In genomic region chr11:2833938-2834892, GRCh38 we compare ENCODE assay signal across 18 cellular contexts. TPM values are rescaled to one million over a fixed set of nuclear protein-coding genes. Genes with fewer than 3 reads are reported as not detected.
DNase-seq lines count a peak whose midpoint lies in the region; FAIRE-seq and TF ChIP-seq lines count a peak whose summit lies in the region.
"Had no signal": no experiment of that assay in that cellular context is flagged by ENCODE, and none has a peak within 500 bp of the region (broad histone marks: within the 10 kb centered on the region; RNA-seq: fewer than 3 reads in every experiment).

No MANE protein-coding gene starts in this region.

- no peak for TF ChIP-seq CTCF in astrocyte (IDR thresholded peaks at IDR 0.05; ENCODE audit: insufficient read depth, low read depth, low read length)
- no peak for TF ChIP-seq CTCF in nephron (IDR thresholded peaks at IDR 0.05; ENCODE audit: unreplicated experiment in 3 of 3)
- TF ChIP-seq CTCF in type B pancreatic cell (conservative IDR thresholded peaks at IDR 0.05) = no peak
- TF ChIP-seq CTCF in MCF 10A (IDR thresholded peaks at IDR 0.05; ENCODE audit: unreplicated experiment) = no peak

- H3K9me3 Mint-ChIP-seq in astrocyte (ENCODE audit: unreplicated experiment) (peaks cover 6% of the 10 kb centered on the region), nephron (peaks cover 5% of the 10 kb centered on the region), type B pancreatic cell (peaks cover 5% of the 10 kb centered on the region), MCF 10A (ENCODE audit: unreplicated experiment) (peaks cover 7% of the 10 kb centered on the region)

- peak; percentile 46 for FAIRE-seq in HTR-8/SVneo (lab: Jason Lieb, UNC)
- FAIRE-seq in astrocyte (lab: Jason Lieb, UNC) = no peak

- no peak overlapping the region for H2AFZ ChIP-seq in astrocyte (ENCODE audit: low read depth, low read length)

- H3K79me2 ChIP-seq in astrocyte (ENCODE audit: insufficient read depth, low read length) = no peaks in the 10 kb centered on the region

- no peaks in the 10 kb centered on the region for H3K4me1 ChIP-seq in astrocyte (ENCODE audit: insufficient read depth, low read length)
- H3K4me1 ChIP-seq: SJCRH30 had no signal

- H3K4me3 ChIP-seq in astrocyte (ENCODE audit: insufficient read depth, low read depth, low read length) = no peak overlapping the region
- H3K4me3 ChIP-seq: SJCRH30 had no signal

- POLR2A ChIA-PET in MCF 10A (lab: Yijun Ruan, JAX) = no interaction called here

- no peak overlapping the region for H3K9ac ChIP-seq in astrocyte (ENCODE audit: low read length)
- H3K9ac ChIP-seq: KMS-11 had no signal

- H3K4me1 Mint-ChIP-seq in astrocyte (ENCODE audit: low read depth, unreplicated experiment) = peaks cover 19% of the 10 kb centered on the region
- H3K4me1 Mint-ChIP-seq in nephron = peaks cover 37% of the 10 kb centered on the region
- H3K4me1 Mint-ChIP-seq in type B pancreatic cell (ENCODE audit: unreplicated experiment) = peaks cover 25% of the 10 kb centered on the region
- H3K4me1 Mint-ChIP-seq in MCF 10A (ENCODE audit: insufficient read depth, unreplicated experiment) = peaks cover 17% of the 10 kb centered on the region

- H3K4me2 ChIP-seq in astrocyte (ENCODE audit: low read length) = no peak overlapping the region
- H3K4me2 ChIP-seq: KMS-11 had no signal

- no peaks in the 10 kb centered on the region for H3K27me3 ChIP-seq in astrocyte (ENCODE audit: insufficient read depth, low read length)

- H4K20me1 ChIP-seq in astrocyte (ENCODE audit: insufficient read depth, low read length) = no peaks in the 10 kb centered on the region

- DNase-seq in HTR-8/SVneo (ENCODE audit: insufficient read length, low spot score) (no peak), astrocyte (ENCODE audit: low read depth) (no peak), type B pancreatic cell (ENCODE audit: extremely low spot score, unreplicated experiment) (no peak), MCF 10A (ENCODE audit: unreplicated experiment) (no peak), KBM-7 (no peak), HuH-7 (ENCODE audit: low spot score) (no peak)
- DNase-seq: Caco-2, DMS 273 treated with DMSO at 0.1 percent for 48 hours, DMS79 treated with DMSO at 0.1 percent for 48 hours, NCI-H1105, NCI-H2029, NCI-H2227 treated with DMSO at 0.1 percent for 48 hours, NCI-H510A, NCI-H748 treated with DMSO at 0.1 percent for 48 hours, SJCRH30 had no signal

- intact Hi-C loops in MCF 10A (cut with micrococcal nuclease) = no loop called here

- peaks cover 6% of the 10 kb centered on the region for H3K9me3 ChIP-seq in astrocyte (ENCODE audit: insufficient read depth, low read depth, low read length)

- H3K27me3 Mint-ChIP-seq in astrocyte (ENCODE audit: low read depth, unreplicated experiment) (peaks cover 16% of the 10 kb centered on the region), nephron (ENCODE audit: low read depth) (no peaks in the 10 kb centered on the region), type B pancreatic cell (peaks cover 3% of the 10 kb centered on the region), MCF 10A (ENCODE audit: insufficient read depth, unreplicated experiment) (no peaks in the 10 kb centered on the region)
- H3K27me3 Mint-ChIP-seq: CD4-positive, alpha-beta memory T cell had no signal

- no TSS peak for BruUV-seq in MCF 10A (replicated peaks; lab: Mats Ljungman, UMichigan)

- H3K27ac Mint-ChIP-seq in astrocyte (ENCODE audit: unreplicated experiment) = peak overlapping the region; percentile 4
- H3K27ac Mint-ChIP-seq in nephron = peak overlapping the region in 2 of 3 experiments; percentile 27 to 45
- H3K27ac Mint-ChIP-seq in type B pancreatic cell = peak overlapping the region; percentile 41
- no peak overlapping the region for H3K27ac Mint-ChIP-seq in MCF 10A (ENCODE audit: low read depth, unreplicated experiment)
- H3K27ac Mint-ChIP-seq: CD4-positive, alpha-beta memory T cell had no signal

- no peak overlapping the region for H3K4me3 Mint-ChIP-seq in astrocyte (ENCODE audit: unreplicated experiment)
- no peak overlapping the region for H3K4me3 Mint-ChIP-seq in nephron
- no peak overlapping the region for H3K4me3 Mint-ChIP-seq in type B pancreatic cell
- no peak overlapping the region for H3K4me3 Mint-ChIP-seq in MCF 10A (ENCODE audit: unreplicated experiment)
- H3K4me3 Mint-ChIP-seq: CD4-positive, alpha-beta memory T cell had no signal

- H3K36me3 Mint-ChIP-seq in astrocyte (ENCODE audit: low read depth, unreplicated experiment) (no peaks in the 10 kb centered on the region), nephron (ENCODE audit: low read depth) (peaks cover 4% of the 10 kb centered on the region), type B pancreatic cell (no peaks in the 10 kb centered on the region), MCF 10A (ENCODE audit: insufficient read depth, unreplicated experiment) (no peaks in the 10 kb centered on the region)

- H3K27ac ChIP-seq in astrocyte (ENCODE audit: low read depth, low read length) = no peak overlapping the region
- H3K27ac ChIP-seq: KMS-11, SJCRH30 had no signal

- CTCF ChIA-PET in MCF 10A (lab: Yijun Ruan, JAX) = no interaction called here

- H3K36me3 ChIP-seq in astrocyte (ENCODE audit: insufficient read depth, low read length) = no peaks in the 10 kb centered on the region
- H3K36me3 ChIP-seq: SJCRH30 had no signal

- in situ Hi-C loops in KBM-7 (cut with MboI; ENCODE audit: low pct_unique_long_range_greater_than_20kb, low sequenced_read_pairs) = no loop called here

RNA-seq across cellular contexts. Expression of gene CDKN1C, which starts 51.4 kb away (rescaled TPM):
- total RNA-seq in astrocyte (3.8 and 7.5 TPM in 2 replicates), type B pancreatic cell (ENCODE audit: low replicate concordance) (108 and 140 TPM in 2 replicates), MCF 10A (2022) (5.7 and 6.9 TPM in 2 replicates)
- total RNA-seq: SJCRH30 had no signal

Comparison
In these comparisons a context has a peak if more than half of its experiments do, and no peak if none do; other contexts are left out.
1. RNA of gene CDKN1C, which starts 51.4 kb away (total RNA-seq): 108 to 140 TPM in type B pancreatic cell; 3.8 to 7.5 TPM in astrocyte and 5.7 to 6.9 TPM in MCF 10A; every median in the first group is over 10 times any median in the second.